In genomic region chr7:77877800-77878199, GRCh38 we compare ENCODE assay signal across 24 cellular contexts.
DNase-seq lines count a peak whose midpoint lies in the region; ATAC-seq and TF ChIP-seq lines count a peak whose summit lies in the region.
"Had no signal": no experiment of that assay in that cellular context is flagged by ENCODE, and none has a peak within 500 bp of the region (broad histone marks: within the 10 kb centered on the region; RNA-seq: fewer than 3 reads in every experiment).

No MANE protein-coding gene starts in this region.

- peaks cover 5% of the 10 kb centered on the region for H3F3A ChIP-seq in SK-N-SH (replicated peaks; ENCODE audit: insufficient read depth)

- no peak overlapping the region for H3K4me2 ChIP-seq in SK-N-SH
- H3K4me2 ChIP-seq: BLaER1 had no signal

- H2AFZ ChIP-seq in SK-N-SH (ENCODE audit: low read depth) = no peak overlapping the region

- ATAC-seq in SK-N-SH treated with all-trans-retinoic acid at 6 μM for 48 hours (peak; percentile 59), omental fat pad (ENCODE audit: low FRiP score) (no peak), GM21515 (IDR thresholded peaks at IDR 0.05; ENCODE audit: unreplicated experiment) (no peak)
- ATAC-seq: activated CD8-positive, alpha-beta T cell treated with anti-CD3 and anti-CD28 coated beads, Interleukin-2, amount 10 ng/mL, durations not matched to agents 7 days and 5 days; HepG2 had no signal

- no peak for TF ChIP-seq CTCF in SK-N-SH (IDR thresholded peaks at IDR 0.05)
- TF ChIP-seq CTCF in omental fat pad (IDR thresholded peaks at IDR 0.05) = no peak

- POLR2A ChIA-PET in SK-N-SH (lab: Yijun Ruan, JAX) = no interaction called here

- no peak overlapping the region for H3K9ac ChIP-seq in SK-N-SH
- H3K9ac ChIP-seq: BLaER1 had no signal

- H3K27me3 ChIP-seq in SK-N-SH (ENCODE audit: insufficient read depth) = no peaks in the 10 kb centered on the region
- H3K27me3 ChIP-seq: adrenal gland, BLaER1, right atrium auricular region, upper lobe of left lung had no signal

- no peaks in the 10 kb centered on the region for H3K9me3 ChIP-seq in SK-N-SH
- H3K9me3 ChIP-seq: adrenal gland, BLaER1, Caco-2, right atrium auricular region, upper lobe of left lung had no signal

- peaks cover 0 to 3% of the 10 kb centered on the region in 2 experiments for H3K36me3 ChIP-seq in SK-N-SH (replicated peaks in 1 of 2; ENCODE audit: control insufficient read depth in 1 of 2, insufficient read depth in 2 of 2, low read length in 1 of 2)
- H3K36me3 ChIP-seq: adrenal gland, BLaER1, right atrium auricular region, upper lobe of left lung had no signal

- no peak for TF ChIP-seq RAD21 in SK-N-SH (IDR thresholded peaks at IDR 0.05; ENCODE audit: low read length)

- H3K4me3 ChIP-seq in SK-N-SH (ENCODE audit: low read depth in 2 of 2, low read length in 1 of 2) = no peak overlapping the region
- H3K4me3 ChIP-seq: adrenal gland, BLaER1, right atrium auricular region, upper lobe of left lung had no signal

- CTCF ChIA-PET in SK-N-SH (lab: Yijun Ruan, JAX) = no interaction called here

- no peak for TF ChIP-seq POLR2A in erythroblast (IDR thresholded peaks at IDR 0.05; ENCODE audit: low read length)

- peaks cover 17% of the 10 kb centered on the region for H3K79me2 ChIP-seq in SK-N-SH (ENCODE audit: insufficient read depth)

- H3K4me1 ChIP-seq in SK-N-SH (ENCODE audit: control insufficient read depth in 1 of 2, insufficient read depth in 2 of 2, low read depth in 1 of 2, low read length in 1 of 2) = no peaks in the 10 kb centered on the region; a peak in 2 of 4 replicates
- H3K4me1 ChIP-seq: adrenal gland, BLaER1, right atrium auricular region, upper lobe of left lung had no signal

- TF ChIP-seq EP300 in SK-N-SH (IDR thresholded peaks at IDR 0.05; ENCODE audit: borderline replicate concordance in 1 of 2, low read depth in 1 of 2, low read length in 1 of 2) = no peak

- 77% methylated on average over 3 of the region's 3 CpGs for whole genome bisulfite sequencing in SK-N-SH (ENCODE audit: low lambda C conversion rate)

- H3K27ac ChIP-seq in SK-N-SH (ENCODE audit: low read depth in 2 of 2, low read length in 1 of 2) = peak overlapping the region in 1 of 2 experiments; percentile 9; a peak in 1 of 4 replicates
- H3K27ac ChIP-seq: adrenal gland, BLaER1, right atrium auricular region, upper lobe of left lung had no signal

- no peaks in the 10 kb centered on the region for H3K9me2 ChIP-seq in SK-N-SH

- DNase-seq in SK-N-SH (no peak), astrocyte of the hippocampus (ENCODE audit: low read depth, low spot score) (peak; percentile 28), iris pigment epithelial cell (ENCODE audit: low read depth) (peak; percentile 70), omental fat pad (ENCODE audit: low spot score) (no peak), foreskin melanocyte (no peak), erythroblast (lab: John Stamatoyannopoulos, UW) (no peak)
- DNase-seq: activated CD8-positive, alpha-beta T cell treated with anti-CD3 and anti-CD28 coated beads, Interleukin-2, amount 10 ng/mL, durations not matched to agents 7 days and 5 days; activated gamma-delta T cell treated with Interleukin-2 at 50 U/mL for 16 hours; adrenal gland; Caco-2; hypothalamus; kidney; mammary epithelial cell; NCI-H1105; NCI-H2107; occipital lobe; stimulated activated CD4-positive, alpha-beta T cell treated with anti-CD3 and anti-CD28 coated beads, Interleukin-15, amount 100 ng/mL, for 24 hours; T1000; upper lobe of left lung had no signal

- H4K20me1 ChIP-seq in SK-N-SH (ENCODE audit: insufficient read depth) = no peaks in the 10 kb centered on the region
- H4K20me1 ChIP-seq: BLaER1 had no signal

TF ChIP-seq in SK-N-SH treated with all-trans-retinoic acid at 6 μM for 48 hours, 23 proteins besides CTCF, POLR2A, EP300 and RAD21 (continues in another document):
- no peak for TF ChIP-seq GLIS3 (CRISPR knock-in tag; IDR thresholded peaks at IDR 0.05)
- TF ChIP-seq TOX (CRISPR knock-in tag; IDR thresholded peaks at IDR 0.05; ENCODE audit: borderline replicate concordance) = no peak
- TF ChIP-seq ZNF70 (CRISPR knock-in tag; IDR thresholded peaks at IDR 0.05) = no peak
- no peak for TF ChIP-seq ARNTL (CRISPR knock-in tag; IDR thresholded peaks at IDR 0.05; ENCODE audit: borderline replicate concordance, low read depth)
- no peak for TF ChIP-seq ISL1 (CRISPR knock-in tag; IDR thresholded peaks at IDR 0.05)
- TF ChIP-seq ZNF565 (CRISPR knock-in tag; conservative IDR thresholded peaks at IDR 0.05; ENCODE audit: low read depth) = no peak
- TF ChIP-seq TCF4 (CRISPR knock-in tag; IDR thresholded peaks at IDR 0.05; ENCODE audit: borderline replicate concordance) = no peak
- no peak for TF ChIP-seq PPARA (CRISPR knock-in tag; IDR thresholded peaks at IDR 0.05; ENCODE audit: borderline replicate concordance)
- TF ChIP-seq ESRRG (CRISPR knock-in tag; IDR thresholded peaks at IDR 0.05) = no peak
- no peak for TF ChIP-seq OSR1 (CRISPR knock-in tag; IDR thresholded peaks at IDR 0.05)
- TF ChIP-seq ZFP3 (CRISPR knock-in tag; IDR thresholded peaks at IDR 0.05) = no peak
- no peak for TF ChIP-seq POU6F1 (CRISPR knock-in tag; IDR thresholded peaks at IDR 0.05; ENCODE audit: borderline replicate concordance, low read depth)

TF ChIP-seq in SK-N-SH, 30 proteins besides CTCF, POLR2A, EP300 and RAD21:
- TF ChIP-seq NRF1 (IDR thresholded peaks at IDR 0.05; ENCODE audit: low read depth, low read length) (no peak), FOXJ3 (CRISPR knock-in tag; IDR thresholded peaks at IDR 0.05) (no peak), TCF12 (IDR thresholded peaks at IDR 0.05) (no peak), MEF2A (IDR thresholded peaks at IDR 0.05; ENCODE audit: borderline replicate concordance, low read depth) (no peak), FOXM1 (IDR thresholded peaks at IDR 0.05; ENCODE audit: low read depth) (no peak), RFX5 (IDR thresholded peaks at IDR 0.05; ENCODE audit: low read length) (no peak), ZBTB33 (IDR thresholded peaks at IDR 0.05; ENCODE audit: borderline replicate concordance, low read depth) (no peak), REST (IDR thresholded peaks at IDR 0.05; ENCODE audit: low read depth, low read length) (no peak), SIN3A (IDR thresholded peaks at IDR 0.05; ENCODE audit: borderline replicate concordance, low read depth, low read length) (no peak), POLR2AphosphoS5 (IDR thresholded peaks at IDR 0.05; ENCODE audit: low read depth, low read length) (no peak), MXI1 (IDR thresholded peaks at IDR 0.05; ENCODE audit: low read depth, low read length) (no peak)

Comparison
In these comparisons a context has a peak if more than half of its experiments do, and no peak if none do; other contexts are left out.
1. DNase-seq: peak in astrocyte of the hippocampus (single experiment) and iris pigment epithelial cell (single experiment); none in SK-N-SH (single experiment), omental fat pad (single experiment), foreskin melanocyte (single experiment) and erythroblast (0 of 2).